In the genomic region with DNA sequence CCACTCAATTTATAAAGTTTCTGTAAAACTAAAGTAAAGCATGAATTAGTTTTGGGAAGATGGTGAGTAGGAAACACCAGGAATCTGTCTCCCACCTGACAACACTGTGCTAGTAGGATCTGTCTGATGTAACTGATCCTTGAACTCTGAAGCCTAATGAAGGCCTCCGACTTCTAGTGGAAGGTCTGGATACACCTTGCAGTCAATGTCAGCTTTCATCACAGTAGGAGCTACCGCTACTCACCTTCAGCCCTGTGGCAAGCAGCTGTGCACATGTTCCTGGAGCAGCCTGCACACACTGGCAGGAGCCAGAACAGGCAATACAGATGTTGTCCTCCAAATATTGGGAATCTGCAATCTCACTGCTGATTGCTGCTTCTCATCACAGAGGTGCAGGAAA, we compare ENCODE assay signal across 24 cellular contexts.
DNase-seq lines count a peak whose midpoint lies in the region; ATAC-seq, FAIRE-seq and TF ChIP-seq lines count a peak whose summit lies in the region.
"Had no signal": no experiment of that assay in that cellular context is flagged by ENCODE, and none has a peak within 500 bp of the region (broad histone marks: within the 10 kb centered on the region; RNA-seq: fewer than 3 reads in every experiment).

No MANE protein-coding gene starts in this region.

- BruUV-seq in HepG2 (replicated peaks; lab: Mats Ljungman, UMichigan): no TSS peak

- TF ChIP-seq RAD21 in HepG2 (CRISPR knock-in tag; IDR thresholded peaks at IDR 0.05): no peak

- intact Hi-C loops in HepG2 (cut with micrococcal nuclease; ENCODE audit: unreplicated experiment) (no loop called here), testis (cut with DNase I; ENCODE audit: low total_unique reads) (no loop called here)

- no peak overlapping the region for H3K4me3 Mint-ChIP-seq in WTC11
- H3K4me3 Mint-ChIP-seq: CD14-positive monocyte; CD4-positive, alpha-beta T cell; HFFc6 had no signal

- no peaks in the 10 kb centered on the region for H3K27me3 ChIP-seq in HepG2 (ENCODE audit: control insufficient read depth in 1 of 2, insufficient read depth in 2 of 2, low read length in 2 of 2)
- H3K27me3 ChIP-seq in testis: no peaks in the 10 kb centered on the region
- H3K27me3 ChIP-seq: BE2C; BLaER1 treated with 17β-estradiol and CSF1 and Interleukin-3, amounts not matched to agents 10 nM and 100 nM had no signal

- H3K9me3 Mint-ChIP-seq in WTC11: peaks cover 68% of the 10 kb centered on the region

- WGBS in HepG2 (ENCODE audit: low lambda C conversion rate): no CpG with 5 or more reads among the region's 2 CpGs
- 86 to 95% methylated on average over 2 of the region's 2 CpGs for WGBS in testis, 2 donors

- no peaks in the 10 kb centered on the region for H4K20me1 ChIP-seq in HepG2 (ENCODE audit: insufficient read depth, low read length)
- H4K20me1 ChIP-seq: BLaER1 treated with 17β-estradiol and CSF1 and Interleukin-3, amounts not matched to agents 10 nM and 100 nM had no signal

- in situ Hi-C loops in HepG2 (cut with HindIII; ENCODE audit: extremely low pct_ligation_motif_present, low pct_unique_long_range_greater_than_20kb): no loop called here

- CTCF ChIA-PET in WTC11 (lab: Charles Lee) (no interaction called here), HepG2 (lab: Yijun Ruan, JAX; ENCODE audit: low intra/inter-chr PET ratio, low total read pairs) (no interaction called here), GM10248 (lab: Yijun Ruan, JAX) (no interaction called here)

- peak; percentile 15 for FAIRE-seq in HepG2 (lab: Jason Lieb, UNC)
- FAIRE-seq: A549, GM12892, H54 had no signal

- TF ChIP-seq CTCF in WTC11 (IDR thresholded peaks at IDR 0.05): no peak
- no peak for TF ChIP-seq CTCF in HepG2 (CRISPR knock-in tag; IDR thresholded peaks at IDR 0.05)
- no peak for TF ChIP-seq CTCF in testis (IDR thresholded peaks at IDR 0.05)
- TF ChIP-seq CTCF in GM10248 (IDR thresholded peaks at IDR 0.05; ENCODE audit: control extremely low read depth, extremely low read depth, low read depth, missing control alignments): no peak

- no peak overlapping the region for H3K27ac Mint-ChIP-seq in WTC11
- H3K27ac Mint-ChIP-seq: CD14-positive monocyte; CD4-positive, alpha-beta T cell; HFFc6 had no signal

- no peak overlapping the region for H2AFZ ChIP-seq in HepG2 (ENCODE audit: low read length)

- peaks cover 19% of the 10 kb centered on the region for H3K4me1 ChIP-seq in HepG2 (ENCODE audit: insufficient read depth, low read length)
- H3K4me1 ChIP-seq in testis: no peaks in the 10 kb centered on the region
- H3K4me1 ChIP-seq: A549, BE2C, HAP-1 had no signal

- H3K27ac ChIP-seq in HepG2 (ENCODE audit: extremely low read length, insufficient read depth, low read length) (no peak overlapping the region), testis (no peak overlapping the region)
- H3K27ac ChIP-seq: A549; BLaER1 treated with 17β-estradiol and CSF1 and Interleukin-3, amounts not matched to agents 10 nM and 100 nM had no signal

- no peaks in the 10 kb centered on the region; the same call in 1 of the 2 replicates for H3K27me3 Mint-ChIP-seq in WTC11 (ENCODE audit: low read depth)
- H3K27me3 Mint-ChIP-seq: CD4-positive, alpha-beta T cell had no signal

- POLR2A ChIA-PET in WTC11 (lab: Charles Lee) (no interaction called here), HepG2 (lab: Yijun Ruan, JAX) (no interaction called here), GM10248 (lab: Yijun Ruan, JAX) (no interaction called here)

- peaks cover 53% of the 10 kb centered on the region for H3K36me3 Mint-ChIP-seq in WTC11
- H3K36me3 Mint-ChIP-seq: CD14-positive monocyte had no signal

- no peak overlapping the region for H3K4me2 ChIP-seq in HepG2 (ENCODE audit: low read depth, low read length)
- H3K4me2 ChIP-seq: A549; BLaER1 treated with 17β-estradiol and CSF1 and Interleukin-3, amounts not matched to agents 10 nM and 100 nM had no signal

- H3K9me3 ChIP-seq in HepG2 (ENCODE audit: low read length) (peaks cover 19% of the 10 kb centered on the region), testis (no peaks in the 10 kb centered on the region)
- H3K9me3 ChIP-seq: BE2C, HAP-1 had no signal

- no peak overlapping the region for H3K4me3 ChIP-seq in HepG2 (replicated peaks in 1 of 3; ENCODE audit: insufficient read depth in 1 of 3, low read depth in 2 of 3, low read length in 3 of 3)
- H3K4me3 ChIP-seq in testis: no peak overlapping the region
- H3K4me3 ChIP-seq: A549; BLaER1 treated with 17β-estradiol and CSF1 and Interleukin-3, amounts not matched to agents 10 nM and 100 nM; HAP-1 had no signal

- no peak for TF ChIP-seq POLR2A in HepG2 (IDR thresholded peaks at IDR 0.05; ENCODE audit: insufficient read depth in 1 of 2, low read depth in 2 of 2, low read length in 2 of 2)
- TF ChIP-seq POLR2A in testis (IDR thresholded peaks at IDR 0.05): no peak

- no peaks in the 10 kb centered on the region for H3K4me1 Mint-ChIP-seq in WTC11
- H3K4me1 Mint-ChIP-seq: CD14-positive monocyte had no signal

- H3K9ac ChIP-seq in HepG2 (ENCODE audit: insufficient read depth, low read depth, low read length): no peak overlapping the region
- H3K9ac ChIP-seq: BLaER1 treated with 17β-estradiol and CSF1 and Interleukin-3, amounts not matched to agents 10 nM and 100 nM had no signal

- DNase-seq in WTC11 (ENCODE audit: low spot score) (no peak), HepG2 (ENCODE audit: low spot score) (no peak), mesenteric fat pad (ENCODE audit: low spot score) (peak; percentile 49), testis (no peak), GM10248 (ENCODE audit: extremely low spot score) (no peak), OCI-M1 (lab: John Stamatoyannopoulos, UW) (no peak)
- DNase-seq: 8988T; ACHN; AML-193; BE2C; Calu3; CD4-positive, alpha-beta T cell; COR-L47; DMS53; DMS79 treated with DMSO at 0.1 percent for 48 hours; GF-D8; GOT3; HFFc6 had no signal

- H3K79me2 ChIP-seq in HepG2 (ENCODE audit: insufficient read depth, low read length): no peaks in the 10 kb centered on the region

- TF ChIP-seq EP300 in HepG2 (IDR thresholded peaks at IDR 0.05; ENCODE audit: low read depth in 2 of 2, low read length in 2 of 2) (no peak), HepG2 (CRISPR knock-in tag; IDR thresholded peaks at IDR 0.05; ENCODE audit: borderline replicate concordance) (no peak)

- ATAC-seq in WTC11 (no peak), HepG2 (peak; percentile 69)
- ATAC-seq: A549 had no signal

- no peaks in the 10 kb centered on the region for H3K36me3 ChIP-seq in HepG2 (replicated peaks in 1 of 2; ENCODE audit: control insufficient read depth in 1 of 2, insufficient read depth in 2 of 2, low read length in 2 of 2)
- H3K36me3 ChIP-seq in testis (ENCODE audit: low read depth, missing control alignments): no peaks in the 10 kb centered on the region
- H3K36me3 ChIP-seq: BE2C; BLaER1 treated with 17β-estradiol and CSF1 and Interleukin-3, amounts not matched to agents 10 nM and 100 nM; HAP-1 had no signal

TF ChIP-seq in WTC11, 78 proteins besides CTCF, POLR2A, EP300 and RAD21:
- TF ChIP-seq ZNF317 (CRISPR knock-in tag; IDR thresholded peaks at IDR 0.05; ENCODE audit: borderline replicate concordance, low read depth): no peak
- TF ChIP-seq GABPB1 (CRISPR knock-in tag; IDR thresholded peaks at IDR 0.05): peak; percentile 70

TF ChIP-seq in HepG2, 621 proteins besides CTCF, POLR2A, EP300 and RAD21:
- TF ChIP-seq HNF4A (CRISPR knock-in tag; IDR thresholded peaks at IDR 0.05) (peak; percentile 59; the same call in 1 of the 2 replicates), FOXA3 (CRISPR knock-in tag; IDR thresholded peaks at IDR 0.05) (0 out of 2 replicates have a peak, but pooled peaks have one; percentile 17), CEBPG (CRISPR knock-in tag; IDR thresholded peaks at IDR 0.05) (peak; percentile 46; the same call in 1 of the 2 replicates), LCORL (IDR thresholded peaks at IDR 0.05) (no peak), LCORL (CRISPR knock-in tag; IDR thresholded peaks at IDR 0.05) (no peak), SALL1 (CRISPR knock-in tag; IDR thresholded peaks at IDR 0.05) (peak; percentile 35; the same call in 1 of the 2 replicates), BCL6 (CRISPR knock-in tag; IDR thresholded peaks at IDR 0.05) (0 out of 2 replicates have a peak, but pooled peaks have one; percentile 11), IRF2 (CRISPR knock-in tag; IDR thresholded peaks at IDR 0.05) (no peak)
- TF ChIP-seq, protein P1, sequence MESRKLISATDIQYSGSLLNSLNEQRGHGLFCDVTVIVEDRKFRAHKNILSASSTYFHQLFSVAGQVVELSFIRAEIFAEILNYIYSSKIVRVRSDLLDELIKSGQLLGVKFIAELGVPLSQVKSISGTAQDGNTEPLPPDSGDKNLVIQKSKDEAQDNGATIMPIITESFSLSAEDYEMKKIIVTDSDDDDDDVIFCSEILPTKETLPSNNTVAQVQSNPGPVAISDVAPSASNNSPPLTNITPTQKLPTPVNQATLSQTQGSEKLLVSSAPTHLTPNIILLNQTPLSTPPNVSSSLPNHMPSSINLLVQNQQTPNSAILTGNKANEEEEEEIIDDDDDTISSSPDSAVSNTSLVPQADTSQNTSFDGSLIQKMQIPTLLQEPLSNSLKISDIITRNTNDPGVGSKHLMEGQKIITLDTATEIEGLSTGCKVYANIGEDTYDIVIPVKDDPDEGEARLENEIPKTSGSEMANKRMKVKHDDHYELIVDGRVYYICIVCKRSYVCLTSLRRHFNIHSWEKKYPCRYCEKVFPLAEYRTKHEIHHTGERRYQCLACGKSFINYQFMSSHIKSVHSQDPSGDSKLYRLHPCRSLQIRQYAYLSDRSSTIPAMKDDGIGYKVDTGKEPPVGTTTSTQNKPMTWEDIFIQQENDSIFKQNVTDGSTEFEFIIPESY (CRISPR knock-in tag; IDR thresholded peaks at IDR 0.05): peak; percentile 95
- TF ChIP-seq, protein P2, sequence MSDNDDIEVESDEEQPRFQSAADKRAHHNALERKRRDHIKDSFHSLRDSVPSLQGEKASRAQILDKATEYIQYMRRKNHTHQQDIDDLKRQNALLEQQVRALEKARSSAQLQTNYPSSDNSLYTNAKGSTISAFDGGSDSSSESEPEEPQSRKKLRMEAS (IDR thresholded peaks at IDR 0.05): peak; percentile 45
- TF ChIP-seq, protein P3, sequence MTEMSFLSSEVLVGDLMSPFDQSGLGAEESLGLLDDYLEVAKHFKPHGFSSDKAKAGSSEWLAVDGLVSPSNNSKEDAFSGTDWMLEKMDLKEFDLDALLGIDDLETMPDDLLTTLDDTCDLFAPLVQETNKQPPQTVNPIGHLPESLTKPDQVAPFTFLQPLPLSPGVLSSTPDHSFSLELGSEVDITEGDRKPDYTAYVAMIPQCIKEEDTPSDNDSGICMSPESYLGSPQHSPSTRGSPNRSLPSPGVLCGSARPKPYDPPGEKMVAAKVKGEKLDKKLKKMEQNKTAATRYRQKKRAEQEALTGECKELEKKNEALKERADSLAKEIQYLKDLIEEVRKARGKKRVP (CRISPR knock-in tag; IDR thresholded peaks at IDR 0.05): peak in 1 of 2 experiments; percentile 71; a peak in 2 of 4 replicates
